In the genomic region with DNA sequence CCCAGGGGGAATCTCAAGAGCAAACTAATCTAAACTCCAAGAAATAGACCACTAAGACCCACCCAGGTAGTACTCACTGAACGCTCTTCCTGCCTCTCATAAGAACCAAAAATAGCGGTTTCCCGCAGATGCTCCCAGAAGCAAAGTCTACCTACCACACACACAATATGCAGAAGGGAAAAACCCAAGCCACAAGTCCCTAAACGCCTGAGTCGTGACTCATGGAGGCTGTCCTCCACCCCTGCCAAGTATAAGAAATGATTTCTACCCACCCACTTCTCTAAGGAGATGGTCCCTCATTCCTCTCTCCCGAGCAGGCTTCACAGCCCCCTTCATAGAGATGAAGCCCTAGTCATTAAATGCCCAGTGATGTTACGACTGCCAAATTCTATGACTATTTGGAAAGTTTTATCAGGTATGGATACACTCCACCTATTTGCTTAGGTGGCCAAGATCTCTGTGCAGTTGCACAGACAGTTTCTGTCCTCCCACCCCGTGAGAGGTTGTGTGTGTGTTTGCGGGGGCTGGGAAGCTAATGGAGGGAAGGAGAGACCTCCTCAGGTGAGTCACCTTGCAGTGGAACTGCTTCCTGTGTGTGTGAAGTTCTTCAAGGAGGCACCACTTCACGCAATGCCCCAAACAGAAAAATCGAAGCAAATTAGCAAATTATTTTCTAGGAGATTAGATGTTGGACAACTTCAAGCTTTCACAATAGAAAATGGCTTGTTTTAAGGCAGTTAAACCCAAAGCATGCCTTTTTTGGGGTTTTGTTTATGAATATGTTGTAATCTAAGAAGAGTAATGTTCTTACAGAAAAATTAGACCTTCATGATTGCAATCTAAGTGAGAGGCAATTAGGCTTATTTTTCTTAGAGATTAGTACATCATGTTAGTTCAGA, we compare ENCODE assay signal across 8 cellular contexts.
DNase-seq lines count a peak whose midpoint lies in the region; ATAC-seq and TF ChIP-seq lines count a peak whose summit lies in the region.

No MANE protein-coding gene starts in this region.

- H3K4me3 ChIP-seq in HUES64 (ENCODE audit: low read length): no peak overlapping the region; the same call in 1 of the 2 replicates
- peak overlapping the region; percentile 52 for H3K4me3 ChIP-seq in osteoblast (ENCODE audit: insufficient read depth, low read length)
- H3K4me3 ChIP-seq in urinary bladder (ENCODE audit: low read depth, low read length): no peak overlapping the region

- peak overlapping the region; percentile 89 for H3K27ac ChIP-seq in HUES64 (ENCODE audit: low read depth, low read length)
- peak overlapping the region; percentile 100 for H3K27ac ChIP-seq in osteoblast (ENCODE audit: low read depth, low read length)
- peak overlapping the region; percentile 87 for H3K27ac ChIP-seq in urinary bladder (ENCODE audit: low read depth)

- TF ChIP-seq CTCF in osteoblast (IDR thresholded peaks at IDR 0.05; ENCODE audit: extremely low read depth, low read depth, low read length): no peak

- peaks cover 2% of the 10 kb centered on the region for H3K36me3 Mint-ChIP-seq in activated CD8-positive, alpha-beta memory T cell treated with anti-CD3 and anti-CD28 coated beads, Interleukin-2, amount 10 ng/mL, durations not matched to agents 7 days and 5 days

- no peaks in the 10 kb centered on the region for H3K27me3 ChIP-seq in HUES64 (ENCODE audit: insufficient read depth, low read length)
- H3K27me3 ChIP-seq in osteoblast (ENCODE audit: insufficient read depth, low read length): no peaks in the 10 kb centered on the region

- H3K4me1 Mint-ChIP-seq in activated CD8-positive, alpha-beta memory T cell treated with anti-CD3 and anti-CD28 coated beads, Interleukin-2, amount 10 ng/mL, durations not matched to agents 7 days and 5 days: peaks cover 27% of the 10 kb centered on the region

- no peak overlapping the region for H2AFZ ChIP-seq in osteoblast (ENCODE audit: low read length)

- ATAC-seq in activated CD8-positive, alpha-beta memory T cell treated with anti-CD3 and anti-CD28 coated beads, Interleukin-2, amount 10 ng/mL, durations not matched to agents 7 days and 5 days: peak; percentile 89
- ATAC-seq in HG03196 (IDR thresholded peaks at IDR 0.05; ENCODE audit: unreplicated experiment): no peak

- CTCF ChIA-PET in activated CD8-positive, alpha-beta memory T cell treated with anti-CD3 and anti-CD28 coated beads, Interleukin-2, amount 10 ng/mL, durations not matched to agents 7 days and 5 days (lab: Charles Lee): interaction anchor here (1.0 to 1.2 kb wide), 3 partner anchors 31 to 42 kb away, joined by 3 to 5 read pairs (median 3); no protein-coding TSS in a partner anchor

- H3K4me3 Mint-ChIP-seq in activated CD8-positive, alpha-beta memory T cell treated with anti-CD3 and anti-CD28 coated beads, Interleukin-2, amount 10 ng/mL, durations not matched to agents 7 days and 5 days: peak overlapping the region; percentile 31

- H3K4me2 ChIP-seq in osteoblast (ENCODE audit: insufficient read depth, low read length): peak overlapping the region; percentile 82

- H3K36me3 ChIP-seq in HUES64 (ENCODE audit: insufficient read depth, low read length): no peaks in the 10 kb centered on the region
- no peaks in the 10 kb centered on the region for H3K36me3 ChIP-seq in osteoblast (ENCODE audit: insufficient read depth, low read length)
- H3K36me3 ChIP-seq in urinary bladder (ENCODE audit: insufficient read depth): no peaks in the 10 kb centered on the region

- peak; percentile 44 for DNase-seq in CD1c-positive myeloid dendritic cell (ENCODE audit: extremely low spot score)
- DNase-seq in activated CD8-positive, alpha-beta memory T cell treated with anti-CD3 and anti-CD28 coated beads, Interleukin-2, amount 10 ng/mL, durations not matched to agents 7 days and 5 days: peak; percentile 79
- DNase-seq in erythroblast (lab: John Stamatoyannopoulos, UW): peak; percentile 79 to 90
- peak; percentile 89 for DNase-seq in osteoblast (ENCODE audit: insufficient read length, low spot score, missing footprints)
- DNase-seq in cortex of kidney (lab: John Stamatoyannopoulos, UW): no peak

- peak overlapping the region; percentile 75 for H3K27ac Mint-ChIP-seq in activated CD8-positive, alpha-beta memory T cell treated with anti-CD3 and anti-CD28 coated beads, Interleukin-2, amount 10 ng/mL, durations not matched to agents 7 days and 5 days

- peak overlapping the region; percentile 68; the same call in 1 of the 2 replicates for H3K9ac ChIP-seq in HUES64 (ENCODE audit: low read depth, low read length)

- TF ChIP-seq POLR2A in erythroblast (IDR thresholded peaks at IDR 0.05; ENCODE audit: low read length): no peak

- H3K4me1 ChIP-seq in HUES64 (ENCODE audit: insufficient read depth, low read length) (peaks cover 22% of the 10 kb centered on the region), osteoblast (ENCODE audit: insufficient read depth, low read length) (peaks cover 35% of the 10 kb centered on the region), urinary bladder (ENCODE audit: insufficient read depth) (no peaks in the 10 kb centered on the region)

- H3K9me3 ChIP-seq in HUES64 (ENCODE audit: insufficient read depth, low read depth, low read length) (no peaks in the 10 kb centered on the region), osteoblast (ENCODE audit: low read depth, low read length) (no peaks in the 10 kb centered on the region)

- H3K27me3 Mint-ChIP-seq in activated CD8-positive, alpha-beta memory T cell treated with anti-CD3 and anti-CD28 coated beads, Interleukin-2, amount 10 ng/mL, durations not matched to agents 7 days and 5 days: no peaks in the 10 kb centered on the region

- H3K9me3 Mint-ChIP-seq in activated CD8-positive, alpha-beta memory T cell treated with anti-CD3 and anti-CD28 coated beads, Interleukin-2, amount 10 ng/mL, durations not matched to agents 7 days and 5 days (ENCODE audit: low read depth): no peaks in the 10 kb centered on the region

- no peaks in the 10 kb centered on the region for H4K20me1 ChIP-seq in osteoblast (ENCODE audit: insufficient read depth, low read length)

- WGBS in HUES64: 56% methylated on average over 11 of the region's 11 CpGs
- WGBS in urinary bladder: 52% methylated on average over 11 of the region's 11 CpGs

- H3K79me2 ChIP-seq in osteoblast (ENCODE audit: insufficient read depth, low read length): no peaks in the 10 kb centered on the region
